In the genomic region with DNA sequence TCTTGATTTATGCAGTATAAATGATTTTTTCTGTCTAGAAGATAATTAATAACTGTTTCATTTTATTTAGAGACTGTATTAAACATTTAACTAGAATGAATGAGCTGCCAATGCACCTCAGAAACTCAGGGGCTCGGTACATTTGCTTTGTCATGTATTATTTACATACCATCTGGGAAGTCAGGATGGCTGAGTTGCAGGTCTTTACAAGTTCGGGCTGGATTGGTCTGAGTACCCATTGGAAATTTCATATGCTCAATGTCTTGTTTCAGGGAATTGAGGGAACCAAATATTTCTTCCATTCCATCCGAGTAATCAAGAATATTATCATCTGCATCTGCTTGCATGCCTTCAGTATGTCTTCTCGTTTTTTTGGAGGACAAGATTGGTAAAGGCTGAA, we compare ENCODE assay signal across 29 cellular contexts.
"Had no signal": no experiment of that assay in that cellular context is flagged by ENCODE, and none has a peak within 500 bp of the region (broad histone marks: within the 10 kb centered on the region; RNA-seq: fewer than 3 reads in every experiment).

No MANE protein-coding gene starts in this region.

- H3K36me3 ChIP-seq: ascending aorta, breast epithelium, esophagus squamous epithelium had no signal

- H3K9me3 Mint-ChIP-seq: activated CD4-positive, alpha-beta memory T cell treated with anti-CD3 and anti-CD28 coated beads for 36 hours; activated CD4-positive, alpha-beta T cell treated with anti-CD3 and anti-CD28 coated beads, Interleukin-2, amount 10 ng/mL, durations not matched to agents 24 days and 14 days; activated naive CD4-positive, alpha-beta T cell treated with anti-CD3 and anti-CD28 coated beads, Interleukin-2, amount 10 ng/mL, durations not matched to agents 7 days and 5 days; activated naive CD4-positive, alpha-beta T cell treated with anti-CD3 and anti-CD28 coated beads, Interleukin-2, amount 50 U/mL, for 72 hours; activated naive CD8-positive, alpha-beta T cell treated with anti-CD3 and anti-CD28 coated beads, Interleukin-2, amount 10 ng/mL, durations not matched to agents 7 days and 5 days; activated T-helper 1 cell treated with anti-CD3 and anti-CD28 coated beads, Interleukin-12 subunit alpha, Interleukin-12 subunit beta, Interleukin-2, Interleukin-4 antibody, amounts not matched to agents 30 ng/mL and 10 ng/mL and 1 ng/mL, durations not matched to agents 14 hours and 24 hours and 36 hours; brain; central memory CD8-positive, alpha-beta T cell; dendritic cell treated with granulocyte-macrophage colony-stimulating factor and Interleukin-4, amounts not matched to agents 40 ng/mL and 50 ng/mL, for 4 days; endodermal cell had no signal

- H3K4me1 Mint-ChIP-seq: activated CD4-positive, alpha-beta T cell treated with anti-CD3 and anti-CD28 coated beads for 36 hours; activated CD4-positive, alpha-beta T cell treated with anti-CD3 and anti-CD28 coated beads, Interleukin-2, amount 10 ng/mL, durations not matched to agents 24 days and 14 days; activated CD8-positive, alpha-beta memory T cell treated with anti-CD3 and anti-CD28 coated beads, Interleukin-2, amount 10 ng/mL, durations not matched to agents 7 days and 5 days; activated naive CD4-positive, alpha-beta T cell treated with anti-CD3 and anti-CD28 coated beads, Interleukin-2, amount 10 ng/mL, durations not matched to agents 7 days and 5 days; activated naive CD8-positive, alpha-beta T cell treated with anti-CD3 and anti-CD28 coated beads, Interleukin-2, amount 10 ng/mL, durations not matched to agents 7 days and 5 days; brain; central memory CD8-positive, alpha-beta T cell; endodermal cell had no signal

- H3K4me1 ChIP-seq: ascending aorta, breast epithelium, esophagus squamous epithelium had no signal

- H3K4me3 ChIP-seq: ascending aorta, breast epithelium, coronary artery, dorsolateral prefrontal cortex, esophagus squamous epithelium had no signal

- H3K4me3 Mint-ChIP-seq: activated CD4-positive, alpha-beta memory T cell treated with anti-CD3 and anti-CD28 coated beads for 36 hours; activated CD4-positive, alpha-beta T cell treated with anti-CD3 and anti-CD28 coated beads for 36 hours; activated CD4-positive, alpha-beta T cell treated with anti-CD3 and anti-CD28 coated beads, Interleukin-2, amount 10 ng/mL, durations not matched to agents 24 days and 14 days; activated CD8-positive, alpha-beta memory T cell treated with anti-CD3 and anti-CD28 coated beads, Interleukin-2, amount 10 ng/mL, durations not matched to agents 7 days and 5 days; activated CD8-positive, alpha-beta T cell treated with anti-CD3 and anti-CD28 coated beads, Interleukin-2, amount 10 ng/mL, durations not matched to agents 7 days and 5 days; activated naive CD4-positive, alpha-beta T cell treated with anti-CD3 and anti-CD28 coated beads, Interleukin-2, amount 10 ng/mL, durations not matched to agents 7 days and 5 days; activated naive CD8-positive, alpha-beta T cell treated with anti-CD3 and anti-CD28 coated beads, Interleukin-2, amount 10 ng/mL, durations not matched to agents 7 days and 5 days; activated T-helper 1 cell treated with anti-CD3 and anti-CD28 coated beads, Interleukin-12 subunit alpha, Interleukin-12 subunit beta, Interleukin-2, Interleukin-4 antibody, amounts not matched to agents 30 ng/mL and 10 ng/mL and 1 ng/mL, durations not matched to agents 14 hours and 24 hours and 36 hours; brain; central memory CD8-positive, alpha-beta T cell; dendritic cell treated with granulocyte-macrophage colony-stimulating factor and Interleukin-4, amounts not matched to agents 40 ng/mL and 50 ng/mL, for 4 days; endodermal cell had no signal

- FAIRE-seq: frontal cortex had no signal

- H3K27ac Mint-ChIP-seq: activated CD4-positive, alpha-beta memory T cell treated with anti-CD3 and anti-CD28 coated beads for 36 hours; activated CD4-positive, alpha-beta T cell treated with anti-CD3 and anti-CD28 coated beads for 36 hours; activated CD4-positive, alpha-beta T cell treated with anti-CD3 and anti-CD28 coated beads, Interleukin-2, amount 10 ng/mL, durations not matched to agents 24 days and 14 days; activated CD8-positive, alpha-beta memory T cell treated with anti-CD3 and anti-CD28 coated beads, Interleukin-2, amount 10 ng/mL, durations not matched to agents 7 days and 5 days; activated CD8-positive, alpha-beta T cell treated with anti-CD3 and anti-CD28 coated beads, Interleukin-2, amount 10 ng/mL, durations not matched to agents 7 days and 5 days; activated naive CD4-positive, alpha-beta T cell treated with anti-CD3 and anti-CD28 coated beads, Interleukin-2, amount 10 ng/mL, durations not matched to agents 7 days and 5 days; activated naive CD4-positive, alpha-beta T cell treated with anti-CD3 and anti-CD28 coated beads, Interleukin-2, amount 50 U/mL, for 72 hours; activated naive CD8-positive, alpha-beta T cell treated with anti-CD3 and anti-CD28 coated beads, Interleukin-2, amount 10 ng/mL, durations not matched to agents 7 days and 5 days; activated T-helper 1 cell treated with anti-CD3 and anti-CD28 coated beads, Interleukin-12 subunit alpha, Interleukin-12 subunit beta, Interleukin-2, Interleukin-4 antibody, amounts not matched to agents 30 ng/mL and 10 ng/mL and 1 ng/mL, durations not matched to agents 14 hours and 24 hours and 36 hours; brain; dendritic cell treated with granulocyte-macrophage colony-stimulating factor and Interleukin-4, amounts not matched to agents 40 ng/mL and 50 ng/mL, for 4 days; endodermal cell had no signal

- H3K27me3 ChIP-seq: ascending aorta, breast epithelium, dorsolateral prefrontal cortex, esophagus squamous epithelium had no signal

- H3K9me3 ChIP-seq: ascending aorta, breast epithelium, esophagus squamous epithelium had no signal

- H3K36me3 Mint-ChIP-seq: activated CD4-positive, alpha-beta memory T cell treated with anti-CD3 and anti-CD28 coated beads for 36 hours; activated CD8-positive, alpha-beta memory T cell treated with anti-CD3 and anti-CD28 coated beads, Interleukin-2, amount 10 ng/mL, durations not matched to agents 7 days and 5 days; activated naive CD4-positive, alpha-beta T cell treated with anti-CD3 and anti-CD28 coated beads, Interleukin-2, amount 10 ng/mL, durations not matched to agents 7 days and 5 days; activated naive CD4-positive, alpha-beta T cell treated with anti-CD3 and anti-CD28 coated beads, Interleukin-2, amount 50 U/mL, for 72 hours; activated naive CD8-positive, alpha-beta T cell treated with anti-CD3 and anti-CD28 coated beads, Interleukin-2, amount 10 ng/mL, durations not matched to agents 7 days and 5 days had no signal

- DNase-seq: activated CD4-positive, alpha-beta memory T cell treated with anti-CD3 and anti-CD28 coated beads for 36 hours; activated CD4-positive, alpha-beta T cell treated with anti-CD3 and anti-CD28 coated beads for 36 hours; activated CD4-positive, alpha-beta T cell treated with anti-CD3 and anti-CD28 coated beads, Interleukin-2, amount 10 ng/mL, durations not matched to agents 24 days and 14 days; activated CD4-positive, CD25-positive, alpha-beta regulatory T cell; activated CD4-positive, CD25-positive, alpha-beta regulatory T cell treated with anti-CD3 and anti-CD28 coated beads, Interleukin-2, amount 50 U/mL, for 72 hours; activated CD8-positive, alpha-beta memory T cell treated with anti-CD3 and anti-CD28 coated beads, Interleukin-2, amount 10 ng/mL, durations not matched to agents 7 days and 5 days; activated CD8-positive, alpha-beta memory T cell treated with anti-CD3 and anti-CD28 coated beads, Interleukin-2, amount 50 U/mL, for 4 hours; activated CD8-positive, alpha-beta T cell treated with anti-CD3 and anti-CD28 coated beads, Interleukin-2, amount 10 ng/mL, durations not matched to agents 7 days and 5 days; activated gamma-delta T cell; activated naive CD4-positive, alpha-beta T cell; activated naive CD4-positive, alpha-beta T cell treated with anti-CD3 and anti-CD28 coated beads, Interleukin-2, amount 10 ng/mL, durations not matched to agents 7 days and 5 days; activated naive CD8-positive, alpha-beta T cell treated with anti-CD3 and anti-CD28 coated beads, Interleukin-2, amount 10 ng/mL, durations not matched to agents 7 days and 5 days; activated T-cell treated with anti-CD3 and anti-CD28 coated beads, Interleukin-2, amount 50 U/mL, for 1 hour; activated T-cell treated with anti-CD3 and anti-CD28 coated beads, Interleukin-2, amount 50 U/mL, for 48 hours; dorsolateral prefrontal cortex; effector memory CD4-positive, alpha-beta T cell; endodermal cell; esophagus squamous epithelium; head of caudate nucleus; T-helper 2 cell had no signal

- H3K27ac ChIP-seq: ascending aorta, breast epithelium, coronary artery, dorsolateral prefrontal cortex, esophagus squamous epithelium had no signal

- H3K27me3 Mint-ChIP-seq: activated CD4-positive, alpha-beta memory T cell treated with anti-CD3 and anti-CD28 coated beads for 36 hours; activated CD4-positive, alpha-beta T cell treated with anti-CD3 and anti-CD28 coated beads for 36 hours; activated CD4-positive, alpha-beta T cell treated with anti-CD3 and anti-CD28 coated beads, Interleukin-2, amount 10 ng/mL, durations not matched to agents 24 days and 14 days; activated CD8-positive, alpha-beta memory T cell treated with anti-CD3 and anti-CD28 coated beads, Interleukin-2, amount 10 ng/mL, durations not matched to agents 7 days and 5 days; activated naive CD4-positive, alpha-beta T cell treated with anti-CD3 and anti-CD28 coated beads, Interleukin-2, amount 10 ng/mL, durations not matched to agents 7 days and 5 days; activated naive CD8-positive, alpha-beta T cell treated with anti-CD3 and anti-CD28 coated beads, Interleukin-2, amount 10 ng/mL, durations not matched to agents 7 days and 5 days; brain; central memory CD8-positive, alpha-beta T cell; dendritic cell treated with granulocyte-macrophage colony-stimulating factor and Interleukin-4, amounts not matched to agents 40 ng/mL and 50 ng/mL, for 4 days had no signal
